ENCODE assay signal across 9 cellular contexts in genomic region chr1:98660941-98661543, GRCh38. TPM values are rescaled to one million over a fixed set of nuclear protein-coding genes. Genes with fewer than 3 reads are reported as not detected.
DNase-seq lines count a peak whose midpoint lies in the region; ATAC-seq and TF ChIP-seq lines count a peak whose summit lies in the region.
"Had no signal": no experiment of that assay in that cellular context is flagged by ENCODE, and none has a peak within 500 bp of the region (broad histone marks: within the 10 kb centered on the region; RNA-seq: fewer than 3 reads in every experiment).

No MANE protein-coding gene starts in this region.

- peak overlapping the region; percentile 86 for H3K4me3 Mint-ChIP-seq in nephron progenitor cell

- peak overlapping the region; percentile 67 to 92 (median 84) for H3K4me3 ChIP-seq in esophagus squamous epithelium

- DNase-seq in RKO (ENCODE audit: low spot score) (peak; percentile 17), esophagus squamous epithelium (lab: John Stamatoyannopoulos, UW) (no peak), nephron progenitor cell (no peak), NCI-H2081 treated with DMSO at 0.1 percent for 48 hours (lab: John Stamatoyannopoulos, UW) (no peak), HuH-7.5 (ENCODE audit: low spot score) (no peak)

- H3K9me3 Mint-ChIP-seq in nephron progenitor cell, result no peaks in the 10 kb centered on the region

- no peaks in the 10 kb centered on the region for H3K27me3 ChIP-seq in esophagus squamous epithelium

- peak; percentile 23 for ATAC-seq in GM18870 (IDR thresholded peaks at IDR 0.05; ENCODE audit: unreplicated experiment)
- ATAC-seq in GM19397 (IDR thresholded peaks at IDR 0.05; ENCODE audit: unreplicated experiment), result no peak
- no peak for ATAC-seq in GM18867 (IDR thresholded peaks at IDR 0.05; ENCODE audit: unreplicated experiment)

- WGBS in esophagus squamous epithelium, 2 donors, result 4 to 6% methylated on average over 13 to 20 of the region's 25 CpGs

- TF ChIP-seq POLR2A in esophagus squamous epithelium (IDR thresholded peaks at IDR 0.05), result no peak

- H3K4me1 ChIP-seq in esophagus squamous epithelium, result peaks cover 7 to 27% (median 9%) of the 10 kb centered on the region in 3 donors

- peaks cover 15% of the 10 kb centered on the region for H3K27me3 Mint-ChIP-seq in nephron progenitor cell (ENCODE audit: low read depth, poor library complexity)

- H3K36me3 Mint-ChIP-seq in nephron progenitor cell (ENCODE audit: low read depth), result no peaks in the 10 kb centered on the region

- peak overlapping the region; percentile 83 to 91 (median 86) for H3K27ac ChIP-seq in esophagus squamous epithelium
- H3K27ac ChIP-seq: neutrophil had no signal

- intact Hi-C loops in esophagus squamous epithelium (cut with DNase I), result no loop called here

- H3K36me3 ChIP-seq in esophagus squamous epithelium, result no peaks in the 10 kb centered on the region
- H3K36me3 ChIP-seq: neutrophil had no signal

- TF ChIP-seq CTCF in esophagus squamous epithelium (IDR thresholded peaks at IDR 0.05) (no peak), nephron progenitor cell (IDR thresholded peaks at IDR 0.05) (no peak)

- H3K27ac Mint-ChIP-seq in nephron progenitor cell, result no peak overlapping the region

- H3K4me1 Mint-ChIP-seq in nephron progenitor cell, result peaks cover 26% of the 10 kb centered on the region

- H3K9me3 ChIP-seq in esophagus squamous epithelium, result no peaks in the 10 kb centered on the region
- H3K9me3 ChIP-seq: neutrophil had no signal

RNA-seq across cellular contexts. Expression of gene SNX7, which starts 0.5 kb away (rescaled TPM):
- 10 to 100 TPM in 3 of 4 donors, 1 to 10 TPM in 1; 9.1 to 33.9 (median 22.1) TPM for total RNA-seq in esophagus squamous epithelium
